In the genomic region with DNA sequence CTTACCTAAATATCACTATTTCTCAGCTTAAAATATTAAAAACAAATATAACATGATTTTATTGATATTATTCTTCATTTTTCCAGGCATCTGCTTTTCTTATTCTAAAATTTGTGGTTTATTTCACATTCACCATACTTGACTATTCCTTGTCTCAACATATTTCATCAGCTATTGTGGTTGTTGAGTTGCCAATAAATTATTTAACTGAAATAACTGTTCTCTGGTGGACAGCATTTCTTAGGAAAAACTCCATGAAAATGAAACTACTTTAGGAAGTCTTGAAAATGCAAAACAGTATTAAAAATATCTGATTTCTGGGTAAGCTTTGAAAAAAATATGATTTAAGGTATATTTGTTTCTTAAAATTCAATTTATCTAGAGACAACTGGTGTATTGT, we compare ENCODE assay signal across 18 cellular contexts.
DNase-seq lines count a peak whose midpoint lies in the region; FAIRE-seq and TF ChIP-seq lines count a peak whose summit lies in the region.
"Had no signal": no experiment of that assay in that cellular context is flagged by ENCODE, and none has a peak within 500 bp of the region (broad histone marks: within the 10 kb centered on the region; RNA-seq: fewer than 3 reads in every experiment).

No MANE protein-coding gene starts in this region.

- peak overlapping the region; percentile 4 for H3K4me3 ChIP-seq in adipocyte (ENCODE audit: low read length)
- H3K4me3 ChIP-seq in fibroblast of the aortic adventitia (ENCODE audit: low read depth, low read length): no peak overlapping the region
- no peak overlapping the region for H3K4me3 ChIP-seq in small intestine (ENCODE audit: low read depth in 1 of 2, low read length in 2 of 2)
- H3K4me3 ChIP-seq in dorsolateral prefrontal cortex: no peak overlapping the region
- H3K4me3 ChIP-seq: SJCRH30 had no signal

- TF ChIP-seq CTCF in fibroblast of the aortic adventitia (IDR thresholded peaks at IDR 0.05; ENCODE audit: insufficient read depth, low read length) (no peak), dorsolateral prefrontal cortex (IDR thresholded peaks at IDR 0.05 in 54 of 56, conservative IDR thresholded peaks at IDR 0.05 in 2 of 56; ENCODE audit: low read depth in 1 of 56, partially characterized antibody in 56 of 56) (no peak)

- DNase-seq in LHCN-M2 (ENCODE audit: low read depth): peak; percentile 61
- peak; percentile 19 for DNase-seq in adipocyte (ENCODE audit: low read depth)
- DNase-seq in fibroblast of the aortic adventitia (ENCODE audit: low read depth): peak; percentile 51
- DNase-seq in small intestine: no peak
- no peak for DNase-seq in SIG-M5 treated with dmso at 0.1 percent for 504 hours (lab: John Stamatoyannopoulos, UW; ENCODE audit: unreplicated experiment)
- no peak for DNase-seq in dorsolateral prefrontal cortex
- DNase-seq in head of caudate nucleus: no peak
- DNase-seq: ACHN, AML-193, DMS79 treated with DMSO at 0.1 percent for 48 hours, H9, NCI-H1105, NCI-H2081, NCI-H510A, NCI-H748 treated with DMSO at 0.1 percent for 48 hours, PC-3, SJCRH30 had no signal

- H3K4me1 ChIP-seq in adipocyte (ENCODE audit: control insufficient read depth, insufficient read depth, low read length): no peaks in the 10 kb centered on the region
- no peaks in the 10 kb centered on the region for H3K4me1 ChIP-seq in small intestine (ENCODE audit: control insufficient read depth in 2 of 2, insufficient read depth in 1 of 2, low read depth in 1 of 2, low read length in 1 of 2)
- H3K4me1 ChIP-seq: SJCRH30 had no signal

- H3K36me3 ChIP-seq in adipocyte (ENCODE audit: control insufficient read depth, insufficient read depth, low read length, severe bottlenecking) (no peaks in the 10 kb centered on the region), small intestine (ENCODE audit: control insufficient read depth in 2 of 2, insufficient read depth in 2 of 2, low read length in 2 of 2) (no peaks in the 10 kb centered on the region)
- H3K36me3 ChIP-seq: SJCRH30 had no signal

- peak overlapping the region; percentile 47 for H3K9ac ChIP-seq in adipocyte (ENCODE audit: low read length)

- peak; percentile 62 for FAIRE-seq in small intestine (lab: Jason Lieb, UNC)

- intact Hi-C loops in dorsolateral prefrontal cortex (cut with DNase I) (no loop called here), head of caudate nucleus (cut with DNase I) (no loop called here)

- H3K9me3 ChIP-seq in adipocyte (ENCODE audit: control insufficient read depth, low read length): no peaks in the 10 kb centered on the region
- H3K9me3 ChIP-seq in small intestine (ENCODE audit: control insufficient read depth, low read depth): no peaks in the 10 kb centered on the region
- H3K9me3 ChIP-seq: SJCRH30 had no signal

- H3K27ac ChIP-seq in small intestine (ENCODE audit: low read depth in 1 of 2, low read length in 1 of 2) (no peak overlapping the region), dorsolateral prefrontal cortex (no peak overlapping the region)
- H3K27ac ChIP-seq: C4-2B, SJCRH30 had no signal

- no peaks in the 10 kb centered on the region for H3K27me3 ChIP-seq in adipocyte (replicated peaks; ENCODE audit: control insufficient read depth, insufficient read depth, low read length)
- H3K27me3 ChIP-seq in small intestine (ENCODE audit: control insufficient read depth in 2 of 2, insufficient read depth in 2 of 2, low read length in 2 of 2): no peaks in the 10 kb centered on the region
- no peaks in the 10 kb centered on the region for H3K27me3 ChIP-seq in dorsolateral prefrontal cortex
- H3K27me3 ChIP-seq: SJCRH30 had no signal

Comparison
In these comparisons a context has a peak if more than half of its experiments do, and no peak if none do; other contexts are left out.
1. DNase-seq: peak in LHCN-M2 (single experiment), adipocyte (single experiment) and fibroblast of the aortic adventitia (single experiment); none in small intestine (single experiment), SIG-M5 treated with dmso at 0.1 percent for 504 hours (single experiment), dorsolateral prefrontal cortex (0 of 10) and head of caudate nucleus (0 of 42).